In genomic region chr1:51717842-51718241, GRCh38 we compare ENCODE assay signal across 28 cellular contexts.
"Had no signal": no experiment of that assay in that cellular context is flagged by ENCODE, and none has a peak within 500 bp of the region (broad histone marks: within the 10 kb centered on the region; RNA-seq: fewer than 3 reads in every experiment).

No MANE protein-coding gene starts in this region.

- H3K9me3 ChIP-seq: colonic mucosa, esophagus muscularis mucosa, esophagus squamous epithelium, gastrocnemius medialis, gastroesophageal sphincter, heart left ventricle, heart right ventricle had no signal

- H3K27me3 ChIP-seq: colonic mucosa, dorsolateral prefrontal cortex, esophagus muscularis mucosa, esophagus squamous epithelium, foreskin keratinocyte, gastrocnemius medialis, gastroesophageal sphincter, heart left ventricle, heart right ventricle had no signal

- DNase-seq: colonic mucosa; cortex of kidney; dermis blood vessel endothelial cell; dorsolateral prefrontal cortex; effector CD4-positive, alpha-beta T cell; effector CD8-positive, alpha-beta T cell; effector memory CD4-positive, alpha-beta T cell; effector memory CD8-positive, alpha-beta T cell; endodermal cell; erythroblast; esophagus squamous epithelium; foreskin fibroblast; foreskin keratinocyte; foreskin melanocyte; gastrocnemius medialis; glutamatergic neuron; head of caudate nucleus; heart left ventricle; heart right ventricle had no signal

- FAIRE-seq: colon, endometrium, endothelial cell of umbilical vein, frontal cortex had no signal

- H3K4me3 ChIP-seq: colonic mucosa, coronary artery, dorsolateral prefrontal cortex, esophagus muscularis mucosa, esophagus squamous epithelium, gastrocnemius medialis, gastroesophageal sphincter, heart left ventricle, heart right ventricle had no signal

- H3K27ac ChIP-seq: colonic mucosa, coronary artery, dorsolateral prefrontal cortex, epithelial cell of prostate, esophagus muscularis mucosa, esophagus squamous epithelium, foreskin keratinocyte, gastrocnemius medialis, gastroesophageal sphincter, heart left ventricle, heart right ventricle had no signal

- H3K4me1 ChIP-seq: colonic mucosa, esophagus muscularis mucosa, esophagus squamous epithelium, foreskin keratinocyte, gastroesophageal sphincter, heart left ventricle, heart right ventricle had no signal

- H3K36me3 ChIP-seq: colonic mucosa, esophagus muscularis mucosa had no signal

- ATAC-seq: effector memory CD8-positive, alpha-beta T cell; esophagus mucosa; foreskin keratinocyte; gastrocnemius medialis; gastroesophageal sphincter; heart left ventricle; heart right ventricle had no signal
